Comparison of ENCODE assay signal across 10 cellular contexts in genomic region chr6:142925575-142926110, GRCh38. TPM values are rescaled to one million over a fixed set of nuclear protein-coding genes. Genes with fewer than 3 reads are reported as not detected.
A peak's percentile ranks its signal among the peaks of the same experiment; 100 is the strongest.
DNase-seq lines count a peak whose midpoint lies in the region; ATAC-seq, FAIRE-seq and TF ChIP-seq lines count a peak whose summit lies in the region.
"Had no signal": no experiment of that assay in that cellular context is flagged by ENCODE, and none has a peak within 500 bp of the region (broad histone marks: within the 10 kb centered on the region; RNA-seq: fewer than 3 reads in every experiment).

No MANE protein-coding gene starts in this region.

- FAIRE-seq in endometrium (lab: Jason Lieb, UNC), result peak; percentile 8

- TF ChIP-seq POLR2A in Peyer's patch (IDR thresholded peaks at IDR 0.05), result peak; percentile 10 to 29

- no peak overlapping the region for H3K4me3 ChIP-seq in CD8-positive, alpha-beta memory T cell (ENCODE audit: low read length)
- H3K4me3 ChIP-seq in Peyer's patch, result no peak overlapping the region

- peak overlapping the region; percentile 33 to 98 (median 71) for H3K4me3 Mint-ChIP-seq in CD8-positive, alpha-beta memory T cell
- peak overlapping the region; percentile 87 for H3K4me3 Mint-ChIP-seq in natural killer cell treated with Interleukin-12 subunit alpha and Interleukin-12 subunit beta and Interleukin-15 and Interleukin-18, amount 100 ng/mL, for 72 hours

- no peaks in the 10 kb centered on the region for H3K27me3 Mint-ChIP-seq in CD8-positive, alpha-beta memory T cell
- H3K27me3 Mint-ChIP-seq in natural killer cell treated with Interleukin-12 subunit alpha and Interleukin-12 subunit beta and Interleukin-15 and Interleukin-18, amount 100 ng/mL, for 72 hours, result no peaks in the 10 kb centered on the region

- no peaks in the 10 kb centered on the region for H3K9me3 Mint-ChIP-seq in CD8-positive, alpha-beta memory T cell
- no peaks in the 10 kb centered on the region for H3K9me3 Mint-ChIP-seq in natural killer cell treated with Interleukin-12 subunit alpha and Interleukin-12 subunit beta and Interleukin-15 and Interleukin-18, amount 100 ng/mL, for 72 hours

- no peaks in the 10 kb centered on the region for H3K9me3 ChIP-seq in CD8-positive, alpha-beta memory T cell (ENCODE audit: low read length)
- no peaks in the 10 kb centered on the region for H3K9me3 ChIP-seq in Peyer's patch
- H3K9me3 ChIP-seq: body of pancreas had no signal

- H3K4me1 ChIP-seq in CD8-positive, alpha-beta memory T cell (ENCODE audit: insufficient read depth, low read length), result peaks cover 44% of the 10 kb centered on the region
- peaks cover 0 to 12% (median 3%) of the 10 kb centered on the region in 4 donors for H3K4me1 ChIP-seq in Peyer's patch

- no peak overlapping the region for H3K27ac ChIP-seq in CD8-positive, alpha-beta memory T cell (ENCODE audit: low read depth, low read length)
- H3K27ac ChIP-seq in Peyer's patch, result peak overlapping the region in 3 of 4 donors; percentile 93 to 99 (median 97)

- no peak for TF ChIP-seq CTCF in Peyer's patch (IDR thresholded peaks at IDR 0.05)

- no peak for ATAC-seq in natural killer cell treated with Interleukin-12 subunit alpha and Interleukin-12 subunit beta and Interleukin-15 and Interleukin-18, amount 100 ng/mL, for 72 hours
- no peak for ATAC-seq in HG03159 (IDR thresholded peaks at IDR 0.05; ENCODE audit: unreplicated experiment)
- no peak for ATAC-seq in GM21786 (IDR thresholded peaks at IDR 0.05; ENCODE audit: unreplicated experiment)
- no peak for ATAC-seq in GM18517 (IDR thresholded peaks at IDR 0.05; ENCODE audit: unreplicated experiment)

- H3K36me3 Mint-ChIP-seq in CD8-positive, alpha-beta memory T cell, result peaks cover 0 to 30% (median 0%) of the 10 kb centered on the region in 3 donors
- no peaks in the 10 kb centered on the region for H3K36me3 Mint-ChIP-seq in natural killer cell treated with Interleukin-12 subunit alpha and Interleukin-12 subunit beta and Interleukin-15 and Interleukin-18, amount 100 ng/mL, for 72 hours

- peaks cover 50 to 72% (median 67%) of the 10 kb centered on the region in 3 donors for H3K4me1 Mint-ChIP-seq in CD8-positive, alpha-beta memory T cell
- peaks cover 33 to 48% of the 10 kb centered on the region in 2 donors for H3K4me1 Mint-ChIP-seq in natural killer cell treated with Interleukin-12 subunit alpha and Interleukin-12 subunit beta and Interleukin-15 and Interleukin-18, amount 100 ng/mL, for 72 hours (ENCODE audit: low read depth in 2 of 2)

- H3K27me3 ChIP-seq in CD8-positive, alpha-beta memory T cell (ENCODE audit: insufficient read depth, low read length, poor library complexity, severe bottlenecking), result no peaks in the 10 kb centered on the region
- no peaks in the 10 kb centered on the region for H3K27me3 ChIP-seq in Peyer's patch
- H3K27me3 ChIP-seq: body of pancreas had no signal

- CTCF ChIA-PET in CD8-positive, alpha-beta memory T cell (lab: Charles Lee), result interaction anchor here (0.5 to 3.8 kb wide), 12 partner anchors 9 to 70 kb away, joined by 3 to 26 read pairs (median 5); no protein-coding TSS in a partner anchor

- no peak for DNase-seq in CD8-positive, alpha-beta memory T cell
- DNase-seq in Peyer's patch (no peak), inferior parietal cortex (ENCODE audit: extremely low spot score) (no peak)
- DNase-seq in natural killer cell treated with Interleukin-12 subunit alpha and Interleukin-12 subunit beta and Interleukin-15 and Interleukin-18, amount 100 ng/mL, for 72 hours (ENCODE audit: low spot score), result no peak
- DNase-seq: stimulated activated CD4-positive, alpha-beta T cell treated with anti-CD3 and anti-CD28 coated beads, Interleukin-4, amount 100 ng/mL, for 24 hours had no signal

- H3K36me3 ChIP-seq in CD8-positive, alpha-beta memory T cell (ENCODE audit: insufficient read depth, low read length), result no peaks in the 10 kb centered on the region
- no peaks in the 10 kb centered on the region for H3K36me3 ChIP-seq in Peyer's patch

- peak overlapping the region; percentile 93 to 100 (median 98) for H3K27ac Mint-ChIP-seq in CD8-positive, alpha-beta memory T cell
- H3K27ac Mint-ChIP-seq in natural killer cell treated with Interleukin-12 subunit alpha and Interleukin-12 subunit beta and Interleukin-15 and Interleukin-18, amount 100 ng/mL, for 72 hours, result peak overlapping the region; percentile 93 to 98

- POLR2A ChIA-PET in CD8-positive, alpha-beta memory T cell (lab: Charles Lee), result interaction anchor here (0.9 to 4.2 kb wide), 8 partner anchors 10 to 73 kb away, joined by 4 to 60 read pairs (median 26); partner anchors contain the start of gene HIVEP2

RNA-seq across cellular contexts. Expression of gene HIVEP2, which starts 19.3 kb away (rescaled TPM):
- 10 to 100 TPM; 37.1 to 37.2 TPM for total RNA-seq in CD8-positive, alpha-beta memory T cell
- polyA plus RNA-seq in CD8-positive, alpha-beta memory T cell, result 15.4 TPM
- total RNA-seq in Peyer's patch, result 10 to 100 TPM; 14.4 to 35.5 (median 19.5) TPM
- total RNA-seq in natural killer cell treated with Interleukin-12 subunit alpha and Interleukin-12 subunit beta and Interleukin-15 and Interleukin-18, amount 100 ng/mL, for 72 hours, result 10 to 100 TPM; 45.7 to 58.1 TPM
